ENCODE assay signal across 1 cellular context in the genomic region with DNA sequence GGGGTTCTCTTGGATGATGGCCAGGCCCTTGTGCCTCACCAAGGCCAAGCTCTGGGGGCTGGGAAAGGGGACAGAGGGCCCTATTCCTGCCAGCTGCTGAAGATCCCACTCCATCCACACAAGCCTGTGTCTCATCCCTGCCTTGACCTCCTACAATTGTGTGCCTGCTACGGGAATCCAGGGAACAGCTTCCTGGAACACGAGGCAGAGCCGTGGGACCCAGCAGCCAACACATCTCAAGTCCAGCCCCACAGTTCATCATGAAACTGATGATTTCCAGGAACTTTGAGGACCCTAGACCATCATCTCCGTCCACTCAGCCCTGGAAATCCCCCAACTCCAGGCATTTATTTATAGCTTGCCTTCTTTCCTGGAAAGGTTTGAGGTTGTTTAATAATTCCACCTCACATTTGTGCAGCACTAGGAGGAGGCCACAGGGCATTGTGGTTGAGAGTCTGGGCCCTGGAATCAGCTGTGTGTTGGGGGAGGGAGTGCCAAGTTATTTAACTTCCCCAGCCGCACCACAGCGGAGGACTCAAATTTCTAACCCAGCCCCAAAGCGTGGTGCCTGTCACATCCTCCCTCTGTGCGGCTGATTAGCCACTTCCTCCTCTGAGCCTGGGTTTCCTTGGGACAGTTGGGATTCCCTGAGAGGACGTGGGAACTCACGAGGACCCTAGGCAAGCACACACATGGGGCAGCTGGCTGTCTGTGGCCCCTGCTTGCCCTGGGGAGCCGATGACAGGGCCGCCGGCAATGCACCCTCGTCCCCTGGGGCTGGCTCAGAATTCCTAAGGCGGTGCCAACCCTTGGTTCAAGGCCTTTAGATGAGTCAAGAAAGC.
TF ChIP-seq lines count a peak whose summit lies in the region.

No MANE protein-coding gene starts in this region.

TF ChIP-seq in K562, 482 proteins besides CTCF, POLR2A, EP300 and RAD21 (continued from another document and continues in another):
- TF ChIP-seq, protein P1, sequence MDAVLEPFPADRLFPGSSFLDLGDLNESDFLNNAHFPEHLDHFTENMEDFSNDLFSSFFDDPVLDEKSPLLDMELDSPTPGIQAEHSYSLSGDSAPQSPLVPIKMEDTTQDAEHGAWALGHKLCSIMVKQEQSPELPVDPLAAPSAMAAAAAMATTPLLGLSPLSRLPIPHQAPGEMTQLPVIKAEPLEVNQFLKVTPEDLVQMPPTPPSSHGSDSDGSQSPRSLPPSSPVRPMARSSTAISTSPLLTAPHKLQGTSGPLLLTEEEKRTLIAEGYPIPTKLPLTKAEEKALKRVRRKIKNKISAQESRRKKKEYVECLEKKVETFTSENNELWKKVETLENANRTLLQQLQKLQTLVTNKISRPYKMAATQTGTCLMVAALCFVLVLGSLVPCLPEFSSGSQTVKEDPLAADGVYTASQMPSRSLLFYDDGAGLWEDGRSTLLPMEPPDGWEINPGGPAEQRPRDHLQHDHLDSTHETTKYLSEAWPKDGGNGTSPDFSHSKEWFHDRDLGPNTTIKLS (IDR thresholded peaks at IDR 0.05; ENCODE audit: borderline replicate concordance, low read depth) = no peak
- TF ChIP-seq ETV1 (tag; conservative IDR thresholded peaks at IDR 0.05; ENCODE audit: low read depth) = 0 out of 2 replicates have a peak, but pooled peaks have one; percentile 20
- TF ChIP-seq THRAP3 (IDR thresholded peaks at IDR 0.05; ENCODE audit: borderline replicate concordance) = no peak
- no peak for TF ChIP-seq FOXK2 (conservative IDR thresholded peaks at IDR 0.05 in 1 of 2, IDR thresholded peaks at IDR 0.05 in 1 of 2; ENCODE audit: low read depth in 2 of 2)
- TF ChIP-seq, protein P2, sequence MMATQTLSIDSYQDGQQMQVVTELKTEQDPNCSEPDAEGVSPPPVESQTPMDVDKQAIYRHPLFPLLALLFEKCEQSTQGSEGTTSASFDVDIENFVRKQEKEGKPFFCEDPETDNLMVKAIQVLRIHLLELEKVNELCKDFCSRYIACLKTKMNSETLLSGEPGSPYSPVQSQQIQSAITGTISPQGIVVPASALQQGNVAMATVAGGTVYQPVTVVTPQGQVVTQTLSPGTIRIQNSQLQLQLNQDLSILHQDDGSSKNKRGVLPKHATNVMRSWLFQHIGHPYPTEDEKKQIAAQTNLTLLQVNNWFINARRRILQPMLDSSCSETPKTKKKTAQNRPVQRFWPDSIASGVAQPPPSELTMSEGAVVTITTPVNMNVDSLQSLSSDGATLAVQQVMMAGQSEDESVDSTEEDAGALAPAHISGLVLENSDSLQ (IDR thresholded peaks at IDR 0.05) = peak; percentile 56; the same call in 1 of the 2 replicates
- TF ChIP-seq, protein P3, sequence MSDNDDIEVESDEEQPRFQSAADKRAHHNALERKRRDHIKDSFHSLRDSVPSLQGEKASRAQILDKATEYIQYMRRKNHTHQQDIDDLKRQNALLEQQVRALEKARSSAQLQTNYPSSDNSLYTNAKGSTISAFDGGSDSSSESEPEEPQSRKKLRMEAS (CRISPR knock-in tag; IDR thresholded peaks at IDR 0.05) = 0 out of 2 replicates have a peak, but pooled peaks have one; percentile 12
- TF ChIP-seq MAZ (CRISPR knock-in tag; conservative IDR thresholded peaks at IDR 0.05 in 1 of 2, IDR thresholded peaks at IDR 0.05 in 1 of 2) = peak; percentile 30 to 40; a peak in 1 of 4 replicates
- TF ChIP-seq BHLHE40 (IDR thresholded peaks at IDR 0.05; ENCODE audit: low read length) = peak; percentile 39; the same call in 1 of the 2 replicates
- TF ChIP-seq, protein P4, sequence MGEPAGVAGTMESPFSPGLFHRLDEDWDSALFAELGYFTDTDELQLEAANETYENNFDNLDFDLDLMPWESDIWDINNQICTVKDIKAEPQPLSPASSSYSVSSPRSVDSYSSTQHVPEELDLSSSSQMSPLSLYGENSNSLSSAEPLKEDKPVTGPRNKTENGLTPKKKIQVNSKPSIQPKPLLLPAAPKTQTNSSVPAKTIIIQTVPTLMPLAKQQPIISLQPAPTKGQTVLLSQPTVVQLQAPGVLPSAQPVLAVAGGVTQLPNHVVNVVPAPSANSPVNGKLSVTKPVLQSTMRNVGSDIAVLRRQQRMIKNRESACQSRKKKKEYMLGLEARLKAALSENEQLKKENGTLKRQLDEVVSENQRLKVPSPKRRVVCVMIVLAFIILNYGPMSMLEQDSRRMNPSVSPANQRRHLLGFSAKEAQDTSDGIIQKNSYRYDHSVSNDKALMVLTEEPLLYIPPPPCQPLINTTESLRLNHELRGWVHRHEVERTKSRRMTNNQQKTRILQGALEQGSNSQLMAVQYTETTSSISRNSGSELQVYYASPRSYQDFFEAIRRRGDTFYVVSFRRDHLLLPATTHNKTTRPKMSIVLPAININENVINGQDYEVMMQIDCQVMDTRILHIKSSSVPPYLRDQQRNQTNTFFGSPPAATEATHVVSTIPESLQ (CRISPR knock-in tag; IDR thresholded peaks at IDR 0.05) = no peak
- no peak for TF ChIP-seq ZBTB7A (IDR thresholded peaks at IDR 0.05; ENCODE audit: borderline replicate concordance, control insufficient read depth, low read depth, low read length)
- TF ChIP-seq SPI1 (IDR thresholded peaks at IDR 0.05; ENCODE audit: borderline replicate concordance, low read depth, low read length) = peak; percentile 87; the same call in 1 of the 2 replicates
- peak; percentile 53 for TF ChIP-seq GABPA (tag; conservative IDR thresholded peaks at IDR 0.05; ENCODE audit: low read depth)
- TF ChIP-seq ZNF384 (IDR thresholded peaks at IDR 0.05; ENCODE audit: low read depth, low read length) = no peak
- no peak for TF ChIP-seq ZKSCAN8 (CRISPR knock-in tag; IDR thresholded peaks at IDR 0.05)
- TF ChIP-seq, protein P5, sequence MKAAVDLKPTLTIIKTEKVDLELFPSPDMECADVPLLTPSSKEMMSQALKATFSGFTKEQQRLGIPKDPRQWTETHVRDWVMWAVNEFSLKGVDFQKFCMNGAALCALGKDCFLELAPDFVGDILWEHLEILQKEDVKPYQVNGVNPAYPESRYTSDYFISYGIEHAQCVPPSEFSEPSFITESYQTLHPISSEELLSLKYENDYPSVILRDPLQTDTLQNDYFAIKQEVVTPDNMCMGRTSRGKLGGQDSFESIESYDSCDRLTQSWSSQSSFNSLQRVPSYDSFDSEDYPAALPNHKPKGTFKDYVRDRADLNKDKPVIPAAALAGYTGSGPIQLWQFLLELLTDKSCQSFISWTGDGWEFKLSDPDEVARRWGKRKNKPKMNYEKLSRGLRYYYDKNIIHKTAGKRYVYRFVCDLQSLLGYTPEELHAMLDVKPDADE (conservative IDR thresholded peaks at IDR 0.05; ENCODE audit: control insufficient read depth, low read depth, low read length) = no peak
- TF ChIP-seq, protein P6, sequence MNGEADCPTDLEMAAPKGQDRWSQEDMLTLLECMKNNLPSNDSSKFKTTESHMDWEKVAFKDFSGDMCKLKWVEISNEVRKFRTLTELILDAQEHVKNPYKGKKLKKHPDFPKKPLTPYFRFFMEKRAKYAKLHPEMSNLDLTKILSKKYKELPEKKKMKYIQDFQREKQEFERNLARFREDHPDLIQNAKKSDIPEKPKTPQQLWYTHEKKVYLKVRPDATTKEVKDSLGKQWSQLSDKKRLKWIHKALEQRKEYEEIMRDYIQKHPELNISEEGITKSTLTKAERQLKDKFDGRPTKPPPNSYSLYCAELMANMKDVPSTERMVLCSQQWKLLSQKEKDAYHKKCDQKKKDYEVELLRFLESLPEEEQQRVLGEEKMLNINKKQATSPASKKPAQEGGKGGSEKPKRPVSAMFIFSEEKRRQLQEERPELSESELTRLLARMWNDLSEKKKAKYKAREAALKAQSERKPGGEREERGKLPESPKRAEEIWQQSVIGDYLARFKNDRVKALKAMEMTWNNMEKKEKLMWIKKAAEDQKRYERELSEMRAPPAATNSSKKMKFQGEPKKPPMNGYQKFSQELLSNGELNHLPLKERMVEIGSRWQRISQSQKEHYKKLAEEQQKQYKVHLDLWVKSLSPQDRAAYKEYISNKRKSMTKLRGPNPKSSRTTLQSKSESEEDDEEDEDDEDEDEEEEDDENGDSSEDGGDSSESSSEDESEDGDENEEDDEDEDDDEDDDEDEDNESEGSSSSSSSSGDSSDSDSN (IDR thresholded peaks at IDR 0.05; ENCODE audit: borderline replicate concordance in 1 of 2, low read depth in 2 of 2, low read length in 2 of 2) = no peak
- TF ChIP-seq, protein P7, sequence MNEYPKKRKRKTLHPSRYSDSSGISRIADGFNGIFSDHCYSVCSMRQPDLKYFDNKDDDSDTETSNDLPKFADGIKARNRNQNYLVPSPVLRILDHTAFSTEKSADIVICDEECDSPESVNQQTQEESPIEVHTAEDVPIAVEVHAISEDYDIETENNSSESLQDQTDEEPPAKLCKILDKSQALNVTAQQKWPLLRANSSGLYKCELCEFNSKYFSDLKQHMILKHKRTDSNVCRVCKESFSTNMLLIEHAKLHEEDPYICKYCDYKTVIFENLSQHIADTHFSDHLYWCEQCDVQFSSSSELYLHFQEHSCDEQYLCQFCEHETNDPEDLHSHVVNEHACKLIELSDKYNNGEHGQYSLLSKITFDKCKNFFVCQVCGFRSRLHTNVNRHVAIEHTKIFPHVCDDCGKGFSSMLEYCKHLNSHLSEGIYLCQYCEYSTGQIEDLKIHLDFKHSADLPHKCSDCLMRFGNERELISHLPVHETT (CRISPR knock-in tag; conservative IDR thresholded peaks at IDR 0.05 in 1 of 2, IDR thresholded peaks at IDR 0.05 in 1 of 2) = no peak
- TF ChIP-seq ZC3H4 (CRISPR knock-in tag; IDR thresholded peaks at IDR 0.05; ENCODE audit: borderline replicate concordance) = no peak
- TF ChIP-seq MEIS2 (IDR thresholded peaks at IDR 0.05; ENCODE audit: partially characterized antibody) = peak; percentile 22
- peak; percentile 32 for TF ChIP-seq DACH1 (IDR thresholded peaks at IDR 0.05; ENCODE audit: partially characterized antibody)
- TF ChIP-seq SMAD4 (CRISPR knock-in tag; conservative IDR thresholded peaks at IDR 0.05) = 0 out of 2 replicates have a peak, but pooled peaks have one; percentile 39
- 0 out of 4 replicates have a peak, but pooled peaks of 1 of the 2 experiments have one; percentile 21 for TF ChIP-seq TEAD1 (CRISPR knock-in tag; IDR thresholded peaks at IDR 0.05)
- TF ChIP-seq ATF1 (CRISPR knock-in tag; IDR thresholded peaks at IDR 0.05) = no peak
- TF ChIP-seq ATF1 (tag; IDR thresholded peaks at IDR 0.05) = 0 out of 2 replicates have a peak, but pooled peaks have one; percentile 24
- TF ChIP-seq MTF1 (CRISPR knock-in tag; IDR thresholded peaks at IDR 0.05; ENCODE audit: borderline replicate concordance) = no peak
- no peak for TF ChIP-seq NR2F6 (CRISPR knock-in tag; IDR thresholded peaks at IDR 0.05)
- TF ChIP-seq, protein P8, sequence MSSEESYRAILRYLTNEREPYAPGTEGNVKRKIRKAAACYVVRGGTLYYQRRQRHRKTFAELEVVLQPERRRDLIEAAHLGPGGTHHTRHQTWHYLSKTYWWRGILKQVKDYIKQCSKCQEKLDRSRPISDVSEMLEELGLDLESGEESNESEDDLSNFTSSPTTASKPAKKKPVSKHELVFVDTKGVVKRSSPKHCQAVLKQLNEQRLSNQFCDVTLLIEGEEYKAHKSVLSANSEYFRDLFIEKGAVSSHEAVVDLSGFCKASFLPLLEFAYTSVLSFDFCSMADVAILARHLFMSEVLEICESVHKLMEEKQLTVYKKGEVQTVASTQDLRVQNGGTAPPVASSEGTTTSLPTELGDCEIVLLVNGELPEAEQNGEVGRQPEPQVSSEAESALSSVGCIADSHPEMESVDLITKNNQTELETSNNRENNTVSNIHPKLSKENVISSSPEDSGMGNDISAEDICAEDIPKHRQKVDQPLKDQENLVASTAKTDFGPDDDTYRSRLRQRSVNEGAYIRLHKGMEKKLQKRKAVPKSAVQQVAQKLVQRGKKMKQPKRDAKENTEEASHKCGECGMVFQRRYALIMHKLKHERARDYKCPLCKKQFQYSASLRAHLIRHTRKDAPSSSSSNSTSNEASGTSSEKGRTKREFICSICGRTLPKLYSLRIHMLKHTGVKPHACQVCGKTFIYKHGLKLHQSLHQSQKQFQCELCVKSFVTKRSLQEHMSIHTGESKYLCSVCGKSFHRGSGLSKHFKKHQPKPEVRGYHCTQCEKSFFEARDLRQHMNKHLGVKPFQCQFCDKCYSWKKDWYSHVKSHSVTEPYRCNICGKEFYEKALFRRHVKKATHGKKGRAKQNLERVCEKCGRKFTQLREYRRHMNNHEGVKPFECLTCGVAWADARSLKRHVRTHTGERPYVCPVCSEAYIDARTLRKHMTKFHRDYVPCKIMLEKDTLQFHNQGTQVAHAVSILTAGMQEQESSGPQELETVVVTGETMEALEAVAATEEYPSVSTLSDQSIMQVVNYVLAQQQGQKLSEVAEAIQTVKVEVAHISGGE (CRISPR knock-in tag; IDR thresholded peaks at IDR 0.05) = peak in 1 of 3 experiments; percentile 65; a peak in 1 of 6 replicates
- TF ChIP-seq MCM3 (IDR thresholded peaks at IDR 0.05) = no peak
